Comparison of ENCODE assay signal across 26 cellular contexts in genomic region chr16:10788665-10789064, GRCh38. TPM values are rescaled to one million over a fixed set of nuclear protein-coding genes. Genes with fewer than 3 reads are reported as not detected.
"Had no signal": no experiment of that assay in that cellular context is flagged by ENCODE, and none has a peak within 500 bp of the region (broad histone marks: within the 10 kb centered on the region; RNA-seq: fewer than 3 reads in every experiment).

No MANE protein-coding gene starts in this region.

- H3K4me1 Mint-ChIP-seq: activated CD4-positive, alpha-beta T cell treated with anti-CD3 and anti-CD28 coated beads, Interleukin-2, amount 10 ng/mL, durations not matched to agents 24 days and 14 days; activated CD8-positive, alpha-beta memory T cell treated with anti-CD3 and anti-CD28 coated beads, Interleukin-2, amount 10 ng/mL, durations not matched to agents 7 days and 5 days; activated naive CD8-positive, alpha-beta T cell treated with anti-CD3 and anti-CD28 coated beads, Interleukin-2, amount 50 U/mL, for 24 hours had no signal

- H3K27ac ChIP-seq: ascending aorta, body of pancreas, SJSA1 had no signal

- H3K27me3 Mint-ChIP-seq: activated naive CD8-positive, alpha-beta T cell treated with anti-CD3 and anti-CD28 coated beads, Interleukin-2, amount 50 U/mL, for 24 hours had no signal

- DNase-seq: activated CD4-positive, alpha-beta T cell treated with anti-CD3 and anti-CD28 coated beads for 1 hour; activated CD4-positive, alpha-beta T cell treated with anti-CD3 and anti-CD28 coated beads, Interleukin-2, amount 10 ng/mL, durations not matched to agents 24 days and 14 days; activated CD4-positive, alpha-beta T cell treated with anti-CD3 and anti-CD28 coated beads, Interleukin-2, amount 50 U/mL, for 48 hours; activated CD8-positive, alpha-beta memory T cell treated with anti-CD3 and anti-CD28 coated beads, Interleukin-2, amount 10 ng/mL, durations not matched to agents 7 days and 5 days; activated effector memory CD4-positive, alpha-beta T cell treated with anti-CD3 and anti-CD28 coated beads, Interleukin-2, amount 50 U/mL, for 16 hours; activated naive CD4-positive, alpha-beta T cell treated with Interleukin-2 at 50 U/mL for 16 hours; activated naive CD8-positive, alpha-beta T cell treated with anti-CD3 and anti-CD28 coated beads, Interleukin-2, amount 50 U/mL, for 24 hours; activated T-cell treated with anti-CD3 and anti-CD28 coated beads, Interleukin-2, amount 50 U/mL, for 4 hours; amniotic stem cell; body of pancreas; Karpas-422; MM.1S; NCI-H1105; NCI-H1436; NCI-H187; NCI-H2081; PC-3; SHP77; T-helper 9 cell had no signal

- H3K9me3 ChIP-seq: ascending aorta, body of pancreas, SJSA1 had no signal

- ATAC-seq: activated CD8-positive, alpha-beta memory T cell treated with anti-CD3 and anti-CD28 coated beads, Interleukin-2, amount 10 ng/mL, durations not matched to agents 7 days and 5 days; activated naive CD4-positive, alpha-beta T cell treated with anti-CD3 and anti-CD28 coated beads, Interleukin-2, amount 50 U/mL, for 72 hours; activated naive CD8-positive, alpha-beta T cell treated with anti-CD3 and anti-CD28 coated beads, Interleukin-2, amount 50 U/mL, for 24 hours; activated T-cell treated with anti-CD3 and anti-CD28 coated beads, Interleukin-2, amount 50 U/mL, for 4 hours; body of pancreas; K562; PC-3; WTC11 had no signal

- H3K4me3 Mint-ChIP-seq: activated CD4-positive, alpha-beta T cell treated with anti-CD3 and anti-CD28 coated beads, Interleukin-2, amount 10 ng/mL, durations not matched to agents 24 days and 14 days; activated CD8-positive, alpha-beta memory T cell treated with anti-CD3 and anti-CD28 coated beads, Interleukin-2, amount 10 ng/mL, durations not matched to agents 7 days and 5 days; activated naive CD8-positive, alpha-beta T cell treated with anti-CD3 and anti-CD28 coated beads, Interleukin-2, amount 50 U/mL, for 24 hours; activated T-cell treated with anti-CD3 and anti-CD28 coated beads, Interleukin-2, amount 50 U/mL, for 4 hours; T-helper 1 cell treated with Interleukin-12 subunit alpha and Interleukin-12 subunit beta and Interleukin-4 antibody, amounts not matched to agents 30 μg/mL and 1 μg/mL, for 36 hours; WTC11 had no signal

- H3K36me3 Mint-ChIP-seq: activated CD8-positive, alpha-beta memory T cell treated with anti-CD3 and anti-CD28 coated beads, Interleukin-2, amount 10 ng/mL, durations not matched to agents 7 days and 5 days; activated naive CD4-positive, alpha-beta T cell treated with anti-CD3 and anti-CD28 coated beads, Interleukin-2, amount 50 U/mL, for 72 hours had no signal

- H3K27ac Mint-ChIP-seq: activated CD4-positive, alpha-beta T cell treated with anti-CD3 and anti-CD28 coated beads, Interleukin-2, amount 10 ng/mL, durations not matched to agents 24 days and 14 days; activated CD8-positive, alpha-beta memory T cell treated with anti-CD3 and anti-CD28 coated beads, Interleukin-2, amount 10 ng/mL, durations not matched to agents 7 days and 5 days; activated naive CD4-positive, alpha-beta T cell treated with anti-CD3 and anti-CD28 coated beads, Interleukin-2, amount 50 U/mL, for 72 hours; activated naive CD8-positive, alpha-beta T cell treated with anti-CD3 and anti-CD28 coated beads, Interleukin-2, amount 50 U/mL, for 24 hours; T-helper 1 cell treated with Interleukin-12 subunit alpha and Interleukin-12 subunit beta and Interleukin-4 antibody, amounts not matched to agents 30 μg/mL and 1 μg/mL, for 36 hours; WTC11 had no signal

- H3K9me3 Mint-ChIP-seq: activated CD4-positive, alpha-beta T cell treated with anti-CD3 and anti-CD28 coated beads, Interleukin-2, amount 10 ng/mL, durations not matched to agents 24 days and 14 days; activated naive CD4-positive, alpha-beta T cell treated with anti-CD3 and anti-CD28 coated beads, Interleukin-2, amount 50 U/mL, for 72 hours; activated naive CD8-positive, alpha-beta T cell treated with anti-CD3 and anti-CD28 coated beads, Interleukin-2, amount 50 U/mL, for 24 hours; activated T-cell treated with anti-CD3 and anti-CD28 coated beads, Interleukin-2, amount 50 U/mL, for 4 hours; T-helper 1 cell treated with Interleukin-12 subunit alpha and Interleukin-12 subunit beta and Interleukin-4 antibody, amounts not matched to agents 30 μg/mL and 1 μg/mL, for 36 hours had no signal

- H3K4me3 ChIP-seq: ascending aorta, body of pancreas, K562, SJSA1 had no signal

- H3K27me3 ChIP-seq: ascending aorta, body of pancreas, SJSA1 had no signal

- H3K36me3 ChIP-seq: ascending aorta, SJSA1 had no signal

- H3K4me1 ChIP-seq: ascending aorta, body of pancreas, SJSA1 had no signal

RNA-seq across cellular contexts. Expression of gene TVP23A, which starts 29.9 kb away (rescaled TPM):
- total RNA-seq: activated CD4-positive, alpha-beta T cell treated with anti-CD3 and anti-CD28 coated beads, Interleukin-2, amount 10 ng/mL, durations not matched to agents 24 days and 14 days; activated CD8-positive, alpha-beta memory T cell treated with anti-CD3 and anti-CD28 coated beads, Interleukin-2, amount 10 ng/mL, durations not matched to agents 7 days and 5 days; activated naive CD4-positive, alpha-beta T cell treated with anti-CD3 and anti-CD28 coated beads, Interleukin-2, amount 50 U/mL, for 72 hours; ascending aorta; body of pancreas; bronchial epithelial cell; PC-3; SJSA1 had no signal
